ENCODE assay signal across 23 cellular contexts in genomic region chr7:55374213-55374612, GRCh38. TPM values are rescaled to one million over a fixed set of nuclear protein-coding genes. Genes with fewer than 3 reads are reported as not detected.
DNase-seq lines count a peak whose midpoint lies in the region; ATAC-seq, FAIRE-seq and TF ChIP-seq lines count a peak whose summit lies in the region.
"Had no signal": no experiment of that assay in that cellular context is flagged by ENCODE, and none has a peak within 500 bp of the region (broad histone marks: within the 10 kb centered on the region; RNA-seq: fewer than 3 reads in every experiment).

No MANE protein-coding gene starts in this region.

- H3K4me3 Mint-ChIP-seq in CD4-positive, CD25-positive, alpha-beta regulatory T cell = no peak overlapping the region
- H3K4me3 Mint-ChIP-seq: GM23338 had no signal

- H3K4me1 ChIP-seq in CD4-positive, CD25-positive, alpha-beta regulatory T cell (ENCODE audit: control insufficient read depth, insufficient read depth, low read length, poor library complexity, severe bottlenecking) = no peaks in the 10 kb centered on the region
- H3K4me1 ChIP-seq: HAP-1, SJCRH30 had no signal

- H3K27ac Mint-ChIP-seq in CD4-positive, CD25-positive, alpha-beta regulatory T cell = no peak overlapping the region
- H3K27ac Mint-ChIP-seq: CD8-positive, alpha-beta memory T cell; GM23338 had no signal

- no peak for ATAC-seq in CD4-positive, CD25-positive, alpha-beta regulatory T cell (ENCODE audit: low read depth in 2 of 2)
- peak; percentile 44 for ATAC-seq in HG02588 (IDR thresholded peaks at IDR 0.05; ENCODE audit: unreplicated experiment)
- ATAC-seq: GM23338, Panc1 had no signal

- DNase-seq in CD4-positive, CD25-positive, alpha-beta regulatory T cell = no peak
- DNase-seq in GM18507 (ENCODE audit: extremely low spot score, insufficient read length, low read depth) (no peak), OCI-M2 (lab: John Stamatoyannopoulos, UW; ENCODE audit: unreplicated experiment) (no peak), NCI-H1694 treated with DMSO at 0.1 percent for 48 hours (lab: John Stamatoyannopoulos, UW) (no peak), NCI-H2171 (lab: John Stamatoyannopoulos, UW) (no peak), NCI-H2029 treated with DMSO at 0.1 percent for 48 hours (lab: John Stamatoyannopoulos, UW) (no peak)
- DNase-seq: C1 segment of cervical spinal cord; CD8-positive, alpha-beta memory T cell; DMS53; Kasumi-1; NCI-H1694; NCI-H2227 treated with DMSO at 0.1 percent for 48 hours; NCI-H510A treated with DMSO at 0.1 percent for 48 hours; NCI-H748 treated with DMSO at 0.1 percent for 48 hours; NK-92 treated with Interleukin-12 subunit alpha and Interleukin-12 subunit beta, amount 100 ng/mL, for 24 hours; SJCRH30; T-helper 1 cell had no signal

- no peak overlapping the region for H2AFZ ChIP-seq in SU-DHL-6 (ENCODE audit: low read depth, low read length, severe bottlenecking)
- H2AFZ ChIP-seq: GM23338 had no signal

- no peaks in the 10 kb centered on the region for H3K9me2 ChIP-seq in SU-DHL-6 (replicated peaks; ENCODE audit: insufficient read depth, low read length)

- peaks cover 20% of the 10 kb centered on the region for H3K79me2 ChIP-seq in SU-DHL-6 (ENCODE audit: insufficient read depth, low read length)

- TF ChIP-seq CTCF in SU-DHL-6 (IDR thresholded peaks at IDR 0.05; ENCODE audit: insufficient read depth, low read length, poor library complexity, severe bottlenecking) = no peak

- H3K4me3 ChIP-seq in CD4-positive, CD25-positive, alpha-beta regulatory T cell (ENCODE audit: low read depth, low read length) = peak overlapping the region; percentile 7
- no peak overlapping the region for H3K4me3 ChIP-seq in SU-DHL-6 (ENCODE audit: insufficient read depth, low read length, poor library complexity, severe bottlenecking)
- H3K4me3 ChIP-seq: GM23338, HAP-1, SJCRH30 had no signal

- H3K27ac ChIP-seq in CD4-positive, CD25-positive, alpha-beta regulatory T cell (ENCODE audit: insufficient read depth, low read length, poor library complexity, severe bottlenecking) = no peak overlapping the region
- peak overlapping the region; percentile 16; the same call in 1 of the 2 replicates for H3K27ac ChIP-seq in SU-DHL-6 (ENCODE audit: low read depth, low read length)
- H3K27ac ChIP-seq: 22Rv1, SJCRH30 had no signal

- no peaks in the 10 kb centered on the region for H3K9me3 Mint-ChIP-seq in CD4-positive, CD25-positive, alpha-beta regulatory T cell
- H3K9me3 Mint-ChIP-seq: CD8-positive, alpha-beta memory T cell; GM23338 had no signal

- no peaks in the 10 kb centered on the region for H4K20me1 ChIP-seq in SU-DHL-6 (ENCODE audit: low read depth, low read length)

- H3K36me3 ChIP-seq in CD4-positive, CD25-positive, alpha-beta regulatory T cell (ENCODE audit: control insufficient read depth, insufficient read depth, low read length) = no peaks in the 10 kb centered on the region
- H3K36me3 ChIP-seq in SU-DHL-6 (ENCODE audit: low read length) = no peaks in the 10 kb centered on the region
- H3K36me3 ChIP-seq: HAP-1 had no signal

- no peaks in the 10 kb centered on the region for H3K9me3 ChIP-seq in CD4-positive, CD25-positive, alpha-beta regulatory T cell (ENCODE audit: control insufficient read depth in 2 of 2, low read length in 2 of 2)
- H3K9me3 ChIP-seq in SU-DHL-6 (ENCODE audit: insufficient read depth, low read length) = no peaks in the 10 kb centered on the region
- H3K9me3 ChIP-seq: HAP-1, SJCRH30 had no signal

- peak overlapping the region; percentile 42 for H3K4me2 ChIP-seq in SU-DHL-6 (ENCODE audit: low read depth, low read length, poor library complexity, severe bottlenecking)
- H3K4me2 ChIP-seq: GM23338 had no signal

- no peak overlapping the region; the same call in 1 of the 2 replicates for H3K9ac ChIP-seq in SU-DHL-6 (ENCODE audit: low read length)

- FAIRE-seq in GM18507 (lab: Jason Lieb, UNC) = peak; percentile 39

- H3F3A ChIP-seq in SU-DHL-6 (ENCODE audit: insufficient read depth) = no peaks in the 10 kb centered on the region

- peaks cover 3% of the 10 kb centered on the region for H3K36me3 Mint-ChIP-seq in CD4-positive, CD25-positive, alpha-beta regulatory T cell

- peaks cover 4 to 20% (median 11%) of the 10 kb centered on the region in 4 donors for H3K4me1 Mint-ChIP-seq in CD4-positive, CD25-positive, alpha-beta regulatory T cell

- H3K27me3 Mint-ChIP-seq in CD4-positive, CD25-positive, alpha-beta regulatory T cell = no peaks in the 10 kb centered on the region
- H3K27me3 Mint-ChIP-seq: CD8-positive, alpha-beta memory T cell had no signal

- no peaks in the 10 kb centered on the region for H3K27me3 ChIP-seq in CD4-positive, CD25-positive, alpha-beta regulatory T cell (ENCODE audit: control insufficient read depth, insufficient read depth, low read length)
- no peaks in the 10 kb centered on the region for H3K27me3 ChIP-seq in SU-DHL-6 (ENCODE audit: low read length)
- H3K27me3 ChIP-seq: SJCRH30 had no signal

RNA-seq across cellular contexts. Expression of gene LANCL2, which starts 9.1 kb away (rescaled TPM):
- total RNA-seq in CD4-positive, CD25-positive, alpha-beta regulatory T cell = 7.6 TPM
- polyA plus RNA-seq in CD4-positive, CD25-positive, alpha-beta regulatory T cell = 10 to 100 TPM in 3 of 4 donors, 1 to 10 TPM in 1; 8.0 to 11.7 (median 10.5) TPM
